9 cellular contexts compared by ENCODE assay signal in genomic region chrX:66163849-66164401, GRCh38. TPM values are rescaled to one million over a fixed set of nuclear protein-coding genes. Genes with fewer than 3 reads are reported as not detected.
DNase-seq lines count a peak whose midpoint lies in the region; ATAC-seq and TF ChIP-seq lines count a peak whose summit lies in the region.
"Had no signal": no experiment of that assay in that cellular context is flagged by ENCODE, and none has a peak within 500 bp of the region (broad histone marks: within the 10 kb centered on the region; RNA-seq: fewer than 3 reads in every experiment).

HEPH (plus strand) TSS chrX:66164247; CDS start chrX:66170571, 6,324 bp downstream.

- TF ChIP-seq EP300 in gastroesophageal sphincter (IDR thresholded peaks at IDR 0.05), result no peak

- H3K4me3 Mint-ChIP-seq in activated CD8-positive, alpha-beta memory T cell treated with anti-CD3 and anti-CD28 coated beads, Interleukin-2, amount 10 ng/mL, durations not matched to agents 7 days and 5 days, result no peak within 1 kb of the TSS

- H3K27ac ChIP-seq in gastroesophageal sphincter (peak within 1 kb of the TSS; percentile 23 to 74 (median 54)), rectal smooth muscle tissue (ENCODE audit: low read depth, low read length) (peak within 1 kb of the TSS; percentile 73), OCI-LY7 (ENCODE audit: low read depth, low read length, poor library complexity, severe bottlenecking) (no peak within 1 kb of the TSS)

- no peak within 1 kb of the TSS for H3K27ac Mint-ChIP-seq in activated CD8-positive, alpha-beta memory T cell treated with anti-CD3 and anti-CD28 coated beads, Interleukin-2, amount 10 ng/mL, durations not matched to agents 7 days and 5 days

- POLR2A ChIA-PET in OCI-LY7 (lab: Charles Lee), result no interaction called here

- peak; percentile 59 for ATAC-seq in GM18499 (IDR thresholded peaks at IDR 0.05; ENCODE audit: insufficient read depth, unreplicated experiment)
- peak; percentile 64 for ATAC-seq in HG03565 (IDR thresholded peaks at IDR 0.05; ENCODE audit: unreplicated experiment)
- peak; percentile 55 for ATAC-seq in gastroesophageal sphincter
- no peak for ATAC-seq in activated CD8-positive, alpha-beta memory T cell treated with anti-CD3 and anti-CD28 coated beads, Interleukin-2, amount 10 ng/mL, durations not matched to agents 7 days and 5 days

- no peaks in the 10 kb centered on the region for H3K9me3 Mint-ChIP-seq in activated CD8-positive, alpha-beta memory T cell treated with anti-CD3 and anti-CD28 coated beads, Interleukin-2, amount 10 ng/mL, durations not matched to agents 7 days and 5 days (ENCODE audit: low read depth)

- no peaks in the 10 kb centered on the region for H3K4me1 Mint-ChIP-seq in activated CD8-positive, alpha-beta memory T cell treated with anti-CD3 and anti-CD28 coated beads, Interleukin-2, amount 10 ng/mL, durations not matched to agents 7 days and 5 days

- peak within 1 kb of the TSS; percentile 51 to 59 for H3K4me3 ChIP-seq in gastroesophageal sphincter
- peak within 1 kb of the TSS; percentile 72 for H3K4me3 ChIP-seq in rectal smooth muscle tissue (ENCODE audit: low read length)
- no peak within 1 kb of the TSS for H3K4me3 ChIP-seq in OCI-LY7 (ENCODE audit: low read depth, low read length, poor library complexity, severe bottlenecking)

- H3K9ac ChIP-seq in rectal smooth muscle tissue (ENCODE audit: low read length), result peak within 1 kb of the TSS; percentile 36

- no peak for TF ChIP-seq POLR2A in gastroesophageal sphincter (IDR thresholded peaks at IDR 0.05)

- no peak within 1 kb of the TSS for H3K4me2 ChIP-seq in OCI-LY7 (ENCODE audit: low read length)

- no peaks in the 10 kb centered on the region for H3K9me3 ChIP-seq in gastroesophageal sphincter
- H3K9me3 ChIP-seq in OCI-LY7 (ENCODE audit: low read length), result no peaks in the 10 kb centered on the region

- BruUV-seq in OCI-LY7 (replicated peaks; lab: Mats Ljungman, UMichigan), result no TSS peak

- TF ChIP-seq CTCF in gastroesophageal sphincter (IDR thresholded peaks at IDR 0.05) (no peak), OCI-LY7 (conservative IDR thresholded peaks at IDR 0.05; ENCODE audit: low read length) (no peak)

- 56% methylated on average over 2 of the region's 3 CpGs; no CpG with 5 or more reads in 1 of the 2 donors for WGBS in gastroesophageal sphincter (ENCODE audit: low coverage in 1 of 2), 2 donors

- DNase-seq in NCI-H1105 treated with DMSO at 0.1 percent for 48 hours (lab: John Stamatoyannopoulos, UW) (no peak), OCI-LY7 (ENCODE audit: low spot score) (no peak), NCI-H2107 treated with DMSO at 0.1 percent for 48 hours (lab: John Stamatoyannopoulos, UW; ENCODE audit: unreplicated experiment) (no peak)
- DNase-seq in activated CD8-positive, alpha-beta memory T cell treated with anti-CD3 and anti-CD28 coated beads, Interleukin-2, amount 10 ng/mL, durations not matched to agents 7 days and 5 days, result no peak
- DNase-seq: T-helper 9 cell had no signal

- intact Hi-C loops in OCI-LY7 (cut with micrococcal nuclease; ENCODE audit: unreplicated experiment), result no loop called here

- no peaks in the 10 kb centered on the region for H3K79me2 ChIP-seq in OCI-LY7 (ENCODE audit: insufficient read depth, low read depth, low read length)

- no peaks in the 10 kb centered on the region for H4K20me1 ChIP-seq in OCI-LY7 (ENCODE audit: insufficient read depth, low read length)

- no peaks in the 10 kb centered on the region for H3K9me2 ChIP-seq in OCI-LY7 (ENCODE audit: insufficient read depth, low read length)

- H3K36me3 Mint-ChIP-seq in activated CD8-positive, alpha-beta memory T cell treated with anti-CD3 and anti-CD28 coated beads, Interleukin-2, amount 10 ng/mL, durations not matched to agents 7 days and 5 days, result no peaks in the 10 kb centered on the region

- H3K36me3 ChIP-seq in gastroesophageal sphincter (no peaks in the 10 kb centered on the region), rectal smooth muscle tissue (ENCODE audit: control insufficient read depth, insufficient read depth, low read length) (no peaks in the 10 kb centered on the region), OCI-LY7 (ENCODE audit: insufficient read depth, low read length) (no peaks in the 10 kb centered on the region)

- H2AFZ ChIP-seq in OCI-LY7 (ENCODE audit: low read length), result no peak within 1 kb of the TSS

- no peaks in the 10 kb centered on the region for H3K27me3 Mint-ChIP-seq in activated CD8-positive, alpha-beta memory T cell treated with anti-CD3 and anti-CD28 coated beads, Interleukin-2, amount 10 ng/mL, durations not matched to agents 7 days and 5 days

- no peaks in the 10 kb centered on the region for H3K27me3 ChIP-seq in gastroesophageal sphincter
- no peaks in the 10 kb centered on the region for H3K27me3 ChIP-seq in rectal smooth muscle tissue (ENCODE audit: control insufficient read depth, insufficient read depth, low read length)

- peaks cover 0 to 11% (median 0%) of the 10 kb centered on the region in 3 donors for H3K4me1 ChIP-seq in gastroesophageal sphincter
- H3K4me1 ChIP-seq in rectal smooth muscle tissue (ENCODE audit: control insufficient read depth, insufficient read depth, low read length), result no peaks in the 10 kb centered on the region
- H3K4me1 ChIP-seq in OCI-LY7 (ENCODE audit: insufficient read depth, low read length, poor library complexity, severe bottlenecking), result no peaks in the 10 kb centered on the region

- CTCF ChIA-PET in OCI-LY7 (lab: Charles Lee; ENCODE audit: unreplicated experiment), result no interaction called here
- CTCF ChIA-PET in activated CD8-positive, alpha-beta memory T cell treated with anti-CD3 and anti-CD28 coated beads, Interleukin-2, amount 10 ng/mL, durations not matched to agents 7 days and 5 days (lab: Charles Lee), result no interaction called here

RNA-seq across cellular contexts. Expression of gene HEPH, which starts in this region (rescaled TPM):
- total RNA-seq in gastroesophageal sphincter (100 to 1,000 TPM in 1 of 4 donors, 10 to 100 TPM in 3; 60.5 to 110 (median 79.3) TPM), OCI-LY7 (2022) (not detected in 2 replicates)
- total RNA-seq in OCI-LY7 (2014; rRNA removed; shearing (Covaris generic)), result not detected in 2 replicates
- total RNA-seq in activated CD8-positive, alpha-beta memory T cell treated with anti-CD3 and anti-CD28 coated beads, Interleukin-2, amount 10 ng/mL, durations not matched to agents 7 days and 5 days, result not detected

Comparison
In these comparisons a context has a peak if more than half of its experiments do, and no peak if none do; other contexts are left out.
1. RNA of gene HEPH (total RNA-seq): 60.5 to 110 TPM in gastroesophageal sphincter; not detected in activated CD8-positive, alpha-beta memory T cell treated with anti-CD3 and anti-CD28 coated beads, Interleukin-2, amount 10 ng/mL, durations not matched to agents 7 days and 5 days and not detected in OCI-LY7; every median in the first group is over 10 times any median in the second.